Comparison of ENCODE assay signal across 8 cellular contexts in the genomic region with DNA sequence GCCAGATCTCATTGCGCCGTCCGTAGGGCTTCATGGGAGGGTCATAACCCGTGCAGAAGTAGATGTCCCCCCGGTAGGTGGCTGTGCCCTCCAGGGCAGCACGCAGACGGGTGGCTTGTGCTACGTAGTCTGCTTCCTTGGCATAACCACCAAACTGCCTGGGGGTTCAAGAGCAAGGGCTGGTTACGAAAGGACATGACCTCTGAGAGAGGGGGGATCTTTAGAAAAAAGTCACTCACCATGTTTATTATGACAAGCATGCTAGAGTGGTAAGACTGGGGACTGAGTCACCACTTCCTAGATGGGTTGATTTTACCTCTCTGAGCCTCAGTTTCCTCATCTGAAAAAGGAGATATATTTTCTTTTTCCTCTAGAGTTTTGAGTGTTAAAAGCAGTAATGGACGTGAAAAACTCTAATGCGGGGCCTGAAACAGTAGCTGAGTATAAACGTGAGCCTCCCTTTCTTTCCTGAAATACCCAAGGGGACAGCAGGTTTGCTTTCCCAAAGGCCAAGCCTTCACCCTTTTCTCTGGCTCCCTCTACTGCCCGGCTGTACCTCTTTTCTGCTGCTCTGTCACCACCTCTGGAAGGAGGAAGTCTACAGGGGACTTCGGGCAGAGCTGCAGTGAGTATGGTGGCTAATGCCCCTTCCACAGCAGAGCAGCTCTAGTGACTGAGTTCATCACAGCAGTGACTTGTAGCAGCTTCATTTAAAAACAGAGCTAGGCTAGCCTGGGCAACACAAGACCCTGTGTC. TPM values are rescaled to one million over a fixed set of nuclear protein-coding genes. Genes with fewer than 3 reads are reported as not detected.
DNase-seq lines count a peak whose midpoint lies in the region; ATAC-seq lines count a peak whose summit lies in the region.

No MANE protein-coding gene starts in this region.

- H3K27me3 ChIP-seq in naive thymus-derived CD4-positive, alpha-beta T cell (ENCODE audit: control insufficient read depth in 2 of 2, insufficient read depth in 2 of 2, low read length in 2 of 2): no peaks in the 10 kb centered on the region

- CTCF ChIA-PET in naive thymus-derived CD4-positive, alpha-beta T cell (lab: Charles Lee): no interaction called here

- no peak overlapping the region for H3K27ac ChIP-seq in naive thymus-derived CD4-positive, alpha-beta T cell (ENCODE audit: low read depth, low read length)

- no peaks in the 10 kb centered on the region for H3K27me3 Mint-ChIP-seq in naive thymus-derived CD4-positive, alpha-beta T cell

- no peaks in the 10 kb centered on the region for H3K4me1 ChIP-seq in naive thymus-derived CD4-positive, alpha-beta T cell (ENCODE audit: control insufficient read depth in 2 of 2, insufficient read depth in 2 of 2, low read length in 2 of 2)

- intact Hi-C loops in naive thymus-derived CD4-positive, alpha-beta T cell (cut with micrococcal nuclease): loop anchor here in 1 of 2 donors (2.0 kb wide), 1 partner anchor 59 kb away; no protein-coding TSS in a partner anchor

- DNase-seq in DMS 273 (lab: John Stamatoyannopoulos, UW; ENCODE audit: unreplicated experiment) (peak; percentile 20), DMS 273 treated with DMSO at 0.1 percent for 48 hours (lab: John Stamatoyannopoulos, UW) (no peak), NCI-H460 (ENCODE audit: extremely low read depth, low read depth) (peak; percentile 47), dermis blood vessel endothelial cell (peak; percentile 78)
- no peak for DNase-seq in naive thymus-derived CD4-positive, alpha-beta T cell
- no peak for DNase-seq in stimulated activated CD8-positive, alpha-beta memory T cell treated with anti-CD3 and anti-CD28 coated beads, Interleukin-4, amount 100 ng/mL, for 48 hours

- POLR2A ChIA-PET in naive thymus-derived CD4-positive, alpha-beta T cell (lab: Charles Lee): no interaction called here

- peaks cover 0 to 3% (median 0%) of the 10 kb centered on the region in 7 donors for H3K4me1 Mint-ChIP-seq in naive thymus-derived CD4-positive, alpha-beta T cell

- ATAC-seq in naive thymus-derived CD4-positive, alpha-beta T cell: peak; percentile 46
- no peak for ATAC-seq in GM19351 (IDR thresholded peaks at IDR 0.05; ENCODE audit: unreplicated experiment)
- no peak for ATAC-seq in GM21360 (IDR thresholded peaks at IDR 0.05; ENCODE audit: unreplicated experiment)

- H3K4me3 Mint-ChIP-seq in naive thymus-derived CD4-positive, alpha-beta T cell: no peak overlapping the region

- peaks cover 0 to 37% (median 0%) of the 10 kb centered on the region in 3 experiments for H3K36me3 ChIP-seq in naive thymus-derived CD4-positive, alpha-beta T cell (ENCODE audit: control insufficient read depth in 2 of 3, insufficient read depth in 3 of 3, low read length in 3 of 3)

- H3K9me3 ChIP-seq in naive thymus-derived CD4-positive, alpha-beta T cell (ENCODE audit: control insufficient read depth in 2 of 3, low read length in 3 of 3): peaks cover 0 to 13% (median 0%) of the 10 kb centered on the region in 3 experiments

- H3K4me3 ChIP-seq in naive thymus-derived CD4-positive, alpha-beta T cell (ENCODE audit: low read length): no peak overlapping the region

- peak overlapping the region in 1 of 9 donors; percentile 12 for H3K27ac Mint-ChIP-seq in naive thymus-derived CD4-positive, alpha-beta T cell

- peaks cover 27 to 59% (median 47%) of the 10 kb centered on the region in 5 donors for H3K36me3 Mint-ChIP-seq in naive thymus-derived CD4-positive, alpha-beta T cell

- peaks cover 9 to 32% (median 20%) of the 10 kb centered on the region in 11 donors for H3K9me3 Mint-ChIP-seq in naive thymus-derived CD4-positive, alpha-beta T cell

RNA-seq across cellular contexts. Expression of a gene that starts 23.5 kb away (rescaled TPM):
- total RNA-seq in NCI-H460 (2014; rRNA removed; shearing (Covaris generic)): not detected in 2 replicates
- not detected in 2 replicates for polyA plus RNA-seq in NCI-H460 (2014; cell fraction: nucleus; rRNA removed)
- total RNA-seq in dermis blood vessel endothelial cell: 0.17 TPM in 1 of 2 replicates, not detected in the other
- total RNA-seq in naive thymus-derived CD4-positive, alpha-beta T cell: under 1 TPM in 1 of 5 experiments, not detected in 4; 0.29 TPM
- polyA plus RNA-seq in naive thymus-derived CD4-positive, alpha-beta T cell: under 1 TPM in 1 of 2 donors, not detected in 1; 0.83 TPM

RNA-seq across cellular contexts. Expression of a gene that starts 24.6 kb away (rescaled TPM):
- 8.6 and 11.5 TPM in 2 replicates for total RNA-seq in NCI-H460 (2014; rRNA removed; shearing (Covaris generic))
- polyA plus RNA-seq in NCI-H460 (2014; cell fraction: nucleus; rRNA removed): 8.2 and 9.0 TPM in 2 replicates
- 23.3 and 34.7 TPM in 2 replicates for total RNA-seq in dermis blood vessel endothelial cell
- 10 to 100 TPM; 10.9 to 23.4 (median 13.6) TPM for total RNA-seq in naive thymus-derived CD4-positive, alpha-beta T cell
- 10 to 100 TPM; 33.5 to 47.7 TPM for polyA plus RNA-seq in naive thymus-derived CD4-positive, alpha-beta T cell

Comparison
In these comparisons a context has a peak if more than half of its experiments do, and no peak if none do; other contexts are left out.
1. DNase-seq: peak in DMS 273 (single experiment), NCI-H460 (single experiment) and dermis blood vessel endothelial cell (single experiment); none in DMS 273 treated with DMSO at 0.1 percent for 48 hours (single experiment), naive thymus-derived CD4-positive, alpha-beta T cell (0 of 9) and stimulated activated CD8-positive, alpha-beta memory T cell treated with anti-CD3 and anti-CD28 coated beads, Interleukin-4, amount 100 ng/mL, for 48 hours (single experiment).